ENCODE assay signal across 4 cellular contexts in the genomic region with DNA sequence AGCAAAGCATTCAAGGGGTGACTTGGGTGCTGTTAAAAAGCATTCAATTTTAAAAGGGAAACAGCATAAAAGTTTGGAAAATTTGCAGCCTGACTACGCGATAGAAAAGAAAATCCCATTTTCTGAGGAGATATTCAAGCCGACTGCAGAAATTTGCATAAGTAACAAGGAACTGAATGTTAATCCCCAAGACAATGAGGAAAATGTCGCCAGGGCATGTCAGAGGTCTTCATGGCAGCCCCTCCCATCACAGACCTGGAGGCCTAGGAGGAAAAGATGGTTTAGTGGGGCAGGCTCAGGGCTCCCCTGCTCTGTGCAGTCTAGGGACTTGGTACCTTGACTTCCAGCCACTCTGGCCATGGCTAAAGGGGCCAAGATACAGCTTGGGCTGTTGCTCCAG.
"Had no signal": no experiment of that assay in that cellular context is flagged by ENCODE, and none has a peak within 500 bp of the region (broad histone marks: within the 10 kb centered on the region; RNA-seq: fewer than 3 reads in every experiment).

No MANE protein-coding gene starts in this region.

- DNase-seq: H9, IMR-90 had no signal

- H2AFZ ChIP-seq: GM23338 had no signal

- H3K4me2 ChIP-seq: GM23338 had no signal

- H3K4me3 ChIP-seq: GM23338, K562 had no signal
